ENCODE assay signal across 14 cellular contexts in the genomic region with DNA sequence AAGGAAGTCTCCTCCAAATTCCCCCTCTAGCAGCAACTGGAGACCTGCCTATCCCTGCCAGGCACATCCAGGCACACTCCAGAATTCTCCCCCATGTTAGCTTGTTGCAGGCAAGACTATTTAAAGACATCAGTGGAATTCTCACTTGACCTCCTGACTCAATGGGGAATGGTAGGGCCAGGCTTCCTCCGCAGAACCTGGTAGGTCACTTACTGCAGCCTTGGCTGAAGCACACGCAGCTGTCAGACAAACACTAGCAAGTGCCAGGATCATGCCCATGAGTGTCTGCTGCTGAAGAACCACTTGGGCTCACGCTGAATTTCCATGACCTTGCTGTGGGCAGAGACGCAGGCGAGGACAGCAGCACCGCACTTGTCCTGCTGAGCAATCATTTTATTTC. TPM values are rescaled to one million over a fixed set of nuclear protein-coding genes. Genes with fewer than 3 reads are reported as not detected.
"Had no signal": no experiment of that assay in that cellular context is flagged by ENCODE, and none has a peak within 500 bp of the region (broad histone marks: within the 10 kb centered on the region; RNA-seq: fewer than 3 reads in every experiment).

No MANE protein-coding gene starts in this region.

- H3K36me3 ChIP-seq: ovary had no signal

- H3K9me3 ChIP-seq: ovary had no signal

- H3K27ac ChIP-seq: ovary had no signal

- DNase-seq: activated CD4-positive, alpha-beta T cell treated with anti-CD3 and anti-CD28 coated beads, Interleukin-2, amount 10 ng/mL, durations not matched to agents 7 days and 5 days; activated CD4-positive, CD25-positive, alpha-beta regulatory T cell; activated effector memory CD4-positive, alpha-beta T cell treated with Interleukin-2 at 50 U/mL for 16 hours; activated T-cell treated with anti-CD3 and anti-CD28 coated beads, Interleukin-2, amount 50 U/mL, for 1 hour; amygdala; dermis blood vessel endothelial cell; hypothalamus; ovary; stimulated activated naive B cell treated with anti-CD40 and anti-IgM and Interleukin-4, amounts not matched to agents 10 μg/mL and 1 μg/mL and 100 μg/mL, for 72 hours; T-helper 2 cell had no signal

- H3K4me3 ChIP-seq: ovary had no signal

- ATAC-seq: stimulated activated naive B cell treated with anti-CD40 and anti-IgM and Interleukin-4, amounts not matched to agents 10 μg/mL and 1 μg/mL and 100 μg/mL, for 72 hours had no signal

- H3K27me3 ChIP-seq: ovary had no signal

RNA-seq across cellular contexts. Expression of gene LRRC30, which starts 3.2 kb away (rescaled TPM):
- total RNA-seq: activated CD4-positive, alpha-beta T cell treated with anti-CD3 and anti-CD28 coated beads, Interleukin-2, amount 10 ng/mL, durations not matched to agents 7 days and 5 days; cerebellum; dermis blood vessel endothelial cell; epithelial cell of proximal tubule; neural crest cell; ovary; renal cortical epithelial cell had no signal
- polyA plus RNA-seq: ovary had no signal
